In genomic region chr9:109124089-109124488, GRCh38 we compare ENCODE assay signal across 1 cellular context.
TF ChIP-seq lines count a peak whose summit lies in the region.

No MANE protein-coding gene starts in this region.

TF ChIP-seq in K562, 482 proteins besides CTCF, POLR2A, EP300 and RAD21:
- TF ChIP-seq SOX6 (IDR thresholded peaks at IDR 0.05) (0 out of 2 replicates have a peak, but pooled peaks have one; percentile 30), RB1 (IDR thresholded peaks at IDR 0.05; ENCODE audit: low read depth) (no peak)
